8 cellular contexts compared by ENCODE assay signal in the genomic region with DNA sequence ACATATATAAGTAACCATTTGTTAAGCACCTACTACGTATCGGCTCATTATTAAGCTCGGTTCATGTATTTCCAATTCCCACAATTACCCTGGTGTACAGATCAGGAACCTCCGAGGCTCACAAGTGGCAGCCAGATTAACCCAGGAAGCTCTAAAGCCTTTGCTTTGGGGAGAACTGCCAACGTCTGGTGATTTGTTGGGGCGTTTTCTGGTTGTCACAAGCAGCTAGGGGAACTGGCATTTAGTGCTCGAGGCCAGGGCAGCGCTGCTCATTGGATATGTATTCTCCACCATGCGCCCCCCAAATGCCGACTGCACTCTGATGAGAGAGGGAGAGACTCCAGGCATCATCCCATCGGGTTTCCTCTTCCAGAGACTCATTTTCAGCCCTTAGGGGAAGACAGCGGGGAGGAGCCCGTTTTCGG. TPM values are rescaled to one million over a fixed set of nuclear protein-coding genes. Genes with fewer than 3 reads are reported as not detected.
A peak's percentile ranks its signal among the peaks of the same experiment; 100 is the strongest.
DNase-seq lines count a peak whose midpoint lies in the region; ATAC-seq lines count a peak whose summit lies in the region.

No MANE protein-coding gene starts in this region.

- H3K4me3 ChIP-seq in GM08714 (ENCODE audit: low read length) = peak overlapping the region; percentile 74

- ATAC-seq in GM21390 (IDR thresholded peaks at IDR 0.05; ENCODE audit: unreplicated experiment) = peak; percentile 34
- ATAC-seq in HG03571 (IDR thresholded peaks at IDR 0.05; ENCODE audit: unreplicated experiment) = peak; percentile 35

- peak; percentile 55 for DNase-seq in RPMI7951 (ENCODE audit: low read depth)
- peak; percentile 50 for DNase-seq in cerebellum (ENCODE audit: low spot score)
- peak; percentile 76 for DNase-seq in kidney glomerular epithelial cell (lab: John Stamatoyannopoulos, UW)
- DNase-seq in stimulated activated CD8-positive, alpha-beta memory T cell treated with anti-CD3 and anti-CD28 coated beads, Interleukin-4, amount 100 ng/mL, for 48 hours = peak; percentile 68
- no peak for DNase-seq in COLO829 (ENCODE audit: low spot score)

RNA-seq across cellular contexts. Expression of a gene that starts 0.5 kb away (rescaled TPM):
- 3.9 and 7.7 TPM in 2 replicates for total RNA-seq in RPMI7951 (2014; rRNA removed; shearing (Covaris generic))
- total RNA-seq in cerebellum = 13.2 TPM

RNA-seq across cellular contexts. Expression of a gene that starts 23.9 kb away (rescaled TPM):
- 16.0 and 23.9 TPM in 2 replicates for total RNA-seq in RPMI7951 (2014; rRNA removed; shearing (Covaris generic))
- 70.0 TPM for total RNA-seq in cerebellum
